1 cellular context compared by ENCODE assay signal in genomic region chr2:100004959-100005387, GRCh38.
TF ChIP-seq lines count a peak whose summit lies in the region.

No MANE protein-coding gene starts in this region.

TF ChIP-seq in HEK293, 187 proteins besides CTCF, POLR2A, EP300 and RAD21 (continued from another document and continues in another):
- TF ChIP-seq PRDM6 (tag by site-specific recombination; IDR thresholded peaks at IDR 0.05) (peak; percentile 97), SETDB1 (IDR thresholded peaks at IDR 0.05; ENCODE audit: insufficient read length, low read length) (no peak), ZNF585B (tag by site-specific recombination; IDR thresholded peaks at IDR 0.05) (no peak), ZNF658 (tag by site-specific recombination; IDR thresholded peaks at IDR 0.05) (no peak), ZNF544 (tag by site-specific recombination; IDR thresholded peaks at IDR 0.05) (no peak), ZNF626 (tag by site-specific recombination; IDR thresholded peaks at IDR 0.05) (no peak), ZFHX2 (tag by site-specific recombination; conservative IDR thresholded peaks at IDR 0.05) (no peak), ZNF146 (tag by site-specific recombination; IDR thresholded peaks at IDR 0.05) (no peak), ZNF514 (tag by site-specific recombination; IDR thresholded peaks at IDR 0.05) (no peak), ZNF302 (tag by site-specific recombination; IDR thresholded peaks at IDR 0.05; ENCODE audit: low read depth) (no peak), ZXDB (tag by site-specific recombination; IDR thresholded peaks at IDR 0.05) (peak; percentile 86), KLF7 (tag by site-specific recombination; IDR thresholded peaks at IDR 0.05; ENCODE audit: borderline replicate concordance) (peak; percentile 24; the same call in 1 of the 2 replicates), KLF8 (tag by site-specific recombination; IDR thresholded peaks at IDR 0.05) (peak; percentile 58; the same call in 1 of the 2 replicates), ZNF510 (tag by site-specific recombination; IDR thresholded peaks at IDR 0.05; ENCODE audit: insufficient replicate concordance) (no peak), SP2 (tag by site-specific recombination; IDR thresholded peaks at IDR 0.05) (no peak), ZNF354C (tag by site-specific recombination; IDR thresholded peaks at IDR 0.05; ENCODE audit: borderline replicate concordance, low read depth) (no peak), ZNF341 (tag by site-specific recombination; IDR thresholded peaks at IDR 0.05; ENCODE audit: low read depth) (no peak; the same call in 1 of the 2 replicates), ZNF239 (tag by site-specific recombination; IDR thresholded peaks at IDR 0.05) (no peak), ZEB2 (tag by site-specific recombination; IDR thresholded peaks at IDR 0.05) (peak; percentile 87), YY2 (tag by site-specific recombination; IDR thresholded peaks at IDR 0.05) (no peak), ZFP41 (tag by site-specific recombination; IDR thresholded peaks at IDR 0.05; ENCODE audit: borderline replicate concordance) (no peak), HOXD13 (CRISPR knock-in tag; IDR thresholded peaks at IDR 0.05; ENCODE audit: borderline replicate concordance) (peak; percentile 60; the same call in 1 of the 2 replicates), ZNF140 (tag by site-specific recombination; IDR thresholded peaks at IDR 0.05) (no peak), ZNF335 (tag by site-specific recombination; conservative IDR thresholded peaks at IDR 0.05) (no peak), ZNF530 (tag by site-specific recombination; IDR thresholded peaks at IDR 0.05; ENCODE audit: low read depth) (no peak), ZBTB21 (tag by site-specific recombination; IDR thresholded peaks at IDR 0.05) (no peak), ZNF48 (tag by site-specific recombination; IDR thresholded peaks at IDR 0.05) (no peak), ZNF423 (tag by site-specific recombination; IDR thresholded peaks at IDR 0.05) (no peak), ZNF449 (tag by site-specific recombination; IDR thresholded peaks at IDR 0.05) (no peak), ZNF560 (tag by site-specific recombination; IDR thresholded peaks at IDR 0.05; ENCODE audit: borderline replicate concordance) (no peak), ZNF426 (tag by site-specific recombination; IDR thresholded peaks at IDR 0.05) (no peak; the same call in 1 of the 2 replicates), PRDM1 (tag by site-specific recombination; IDR thresholded peaks at IDR 0.05) (0 out of 2 replicates have a peak, but pooled peaks have one; percentile 50), ZNF558 (tag by site-specific recombination; IDR thresholded peaks at IDR 0.05) (no peak), ZNF2 (tag by site-specific recombination; IDR thresholded peaks at IDR 0.05) (no peak), OSR2 (tag by site-specific recombination; IDR thresholded peaks at IDR 0.05) (peak; percentile 89), ZNF221 (tag by site-specific recombination; IDR thresholded peaks at IDR 0.05; ENCODE audit: borderline replicate concordance) (no peak), ZNF248 (tag by site-specific recombination; IDR thresholded peaks at IDR 0.05) (no peak), ZNF391 (tag by site-specific recombination; IDR thresholded peaks at IDR 0.05; ENCODE audit: borderline replicate concordance, low read depth) (no peak), ZNF792 (tag by site-specific recombination; IDR thresholded peaks at IDR 0.05) (no peak), SP3 (tag by site-specific recombination; IDR thresholded peaks at IDR 0.05) (no peak)
- TF ChIP-seq, protein P1, sequence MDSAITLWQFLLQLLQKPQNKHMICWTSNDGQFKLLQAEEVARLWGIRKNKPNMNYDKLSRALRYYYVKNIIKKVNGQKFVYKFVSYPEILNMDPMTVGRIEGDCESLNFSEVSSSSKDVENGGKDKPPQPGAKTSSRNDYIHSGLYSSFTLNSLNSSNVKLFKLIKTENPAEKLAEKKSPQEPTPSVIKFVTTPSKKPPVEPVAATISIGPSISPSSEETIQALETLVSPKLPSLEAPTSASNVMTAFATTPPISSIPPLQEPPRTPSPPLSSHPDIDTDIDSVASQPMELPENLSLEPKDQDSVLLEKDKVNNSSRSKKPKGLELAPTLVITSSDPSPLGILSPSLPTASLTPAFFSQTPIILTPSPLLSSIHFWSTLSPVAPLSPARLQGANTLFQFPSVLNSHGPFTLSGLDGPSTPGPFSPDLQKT (IDR thresholded peaks at IDR 0.05; ENCODE audit: borderline replicate concordance, low read depth, low read length): no peak
- TF ChIP-seq, protein P2, sequence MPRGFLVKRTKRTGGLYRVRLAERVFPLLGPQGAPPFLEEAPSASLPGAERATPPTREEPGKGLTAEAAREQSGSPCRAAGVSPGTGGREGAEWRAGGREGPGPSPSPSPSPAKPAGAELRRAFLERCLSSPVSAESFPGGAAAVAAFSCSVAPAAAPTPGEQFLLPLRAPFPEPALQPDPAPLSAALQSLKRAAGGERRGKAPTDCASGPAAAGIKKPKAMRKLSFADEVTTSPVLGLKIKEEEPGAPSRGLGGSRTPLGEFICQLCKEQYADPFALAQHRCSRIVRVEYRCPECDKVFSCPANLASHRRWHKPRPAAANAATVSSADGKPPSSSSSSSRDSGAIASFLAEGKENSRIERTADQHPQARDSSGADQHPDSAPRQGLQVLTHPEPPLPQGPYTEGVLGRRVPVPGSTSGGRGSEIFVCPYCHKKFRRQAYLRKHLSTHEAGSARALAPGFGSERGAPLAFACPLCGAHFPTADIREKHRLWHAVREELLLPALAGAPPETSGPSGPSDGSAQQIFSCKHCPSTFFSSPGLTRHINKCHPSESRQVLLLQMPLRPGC (tag by site-specific recombination; IDR thresholded peaks at IDR 0.05): no peak
- TF ChIP-seq, protein P3, sequence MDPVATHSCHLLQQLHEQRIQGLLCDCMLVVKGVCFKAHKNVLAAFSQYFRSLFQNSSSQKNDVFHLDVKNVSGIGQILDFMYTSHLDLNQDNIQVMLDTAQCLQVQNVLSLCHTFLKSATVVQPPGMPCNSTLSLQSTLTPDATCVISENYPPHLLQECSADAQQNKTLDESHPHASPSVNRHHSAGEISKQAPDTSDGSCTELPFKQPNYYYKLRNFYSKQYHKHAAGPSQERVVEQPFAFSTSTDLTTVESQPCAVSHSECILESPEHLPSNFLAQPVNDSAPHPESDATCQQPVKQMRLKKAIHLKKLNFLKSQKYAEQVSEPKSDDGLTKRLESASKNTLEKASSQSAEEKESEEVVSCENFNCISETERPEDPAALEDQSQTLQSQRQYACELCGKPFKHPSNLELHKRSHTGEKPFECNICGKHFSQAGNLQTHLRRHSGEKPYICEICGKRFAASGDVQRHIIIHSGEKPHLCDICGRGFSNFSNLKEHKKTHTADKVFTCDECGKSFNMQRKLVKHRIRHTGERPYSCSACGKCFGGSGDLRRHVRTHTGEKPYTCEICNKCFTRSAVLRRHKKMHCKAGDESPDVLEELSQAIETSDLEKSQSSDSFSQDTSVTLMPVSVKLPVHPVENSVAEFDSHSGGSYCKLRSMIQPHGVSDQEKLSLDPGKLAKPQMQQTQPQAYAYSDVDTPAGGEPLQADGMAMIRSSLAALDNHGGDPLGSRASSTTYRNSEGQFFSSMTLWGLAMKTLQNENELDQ (tag by site-specific recombination; IDR thresholded peaks at IDR 0.05; ENCODE audit: low read depth): peak; percentile 60; the same call in 1 of the 2 replicates
- TF ChIP-seq, protein P4, sequence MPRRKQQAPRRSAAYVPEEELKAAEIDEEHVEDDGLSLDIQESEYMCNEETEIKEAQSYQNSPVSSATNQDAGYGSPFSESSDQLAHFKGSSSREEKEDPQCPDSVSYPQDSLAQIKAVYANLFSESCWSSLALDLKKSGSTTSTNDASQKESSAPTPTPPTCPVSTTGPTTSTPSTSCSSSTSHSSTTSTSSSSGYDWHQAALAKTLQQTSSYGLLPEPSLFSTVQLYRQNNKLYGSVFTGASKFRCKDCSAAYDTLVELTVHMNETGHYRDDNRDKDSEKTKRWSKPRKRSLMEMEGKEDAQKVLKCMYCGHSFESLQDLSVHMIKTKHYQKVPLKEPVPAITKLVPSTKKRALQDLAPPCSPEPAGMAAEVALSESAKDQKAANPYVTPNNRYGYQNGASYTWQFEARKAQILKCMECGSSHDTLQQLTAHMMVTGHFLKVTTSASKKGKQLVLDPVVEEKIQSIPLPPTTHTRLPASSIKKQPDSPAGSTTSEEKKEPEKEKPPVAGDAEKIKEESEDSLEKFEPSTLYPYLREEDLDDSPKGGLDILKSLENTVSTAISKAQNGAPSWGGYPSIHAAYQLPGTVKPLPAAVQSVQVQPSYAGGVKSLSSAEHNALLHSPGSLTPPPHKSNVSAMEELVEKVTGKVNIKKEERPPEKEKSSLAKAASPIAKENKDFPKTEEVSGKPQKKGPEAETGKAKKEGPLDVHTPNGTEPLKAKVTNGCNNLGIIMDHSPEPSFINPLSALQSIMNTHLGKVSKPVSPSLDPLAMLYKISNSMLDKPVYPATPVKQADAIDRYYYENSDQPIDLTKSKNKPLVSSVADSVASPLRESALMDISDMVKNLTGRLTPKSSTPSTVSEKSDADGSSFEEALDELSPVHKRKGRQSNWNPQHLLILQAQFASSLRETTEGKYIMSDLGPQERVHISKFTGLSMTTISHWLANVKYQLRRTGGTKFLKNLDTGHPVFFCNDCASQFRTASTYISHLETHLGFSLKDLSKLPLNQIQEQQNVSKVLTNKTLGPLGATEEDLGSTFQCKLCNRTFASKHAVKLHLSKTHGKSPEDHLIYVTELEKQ (tag by site-specific recombination; IDR thresholded peaks at IDR 0.05; ENCODE audit: borderline replicate concordance): no peak
- TF ChIP-seq, protein P5, sequence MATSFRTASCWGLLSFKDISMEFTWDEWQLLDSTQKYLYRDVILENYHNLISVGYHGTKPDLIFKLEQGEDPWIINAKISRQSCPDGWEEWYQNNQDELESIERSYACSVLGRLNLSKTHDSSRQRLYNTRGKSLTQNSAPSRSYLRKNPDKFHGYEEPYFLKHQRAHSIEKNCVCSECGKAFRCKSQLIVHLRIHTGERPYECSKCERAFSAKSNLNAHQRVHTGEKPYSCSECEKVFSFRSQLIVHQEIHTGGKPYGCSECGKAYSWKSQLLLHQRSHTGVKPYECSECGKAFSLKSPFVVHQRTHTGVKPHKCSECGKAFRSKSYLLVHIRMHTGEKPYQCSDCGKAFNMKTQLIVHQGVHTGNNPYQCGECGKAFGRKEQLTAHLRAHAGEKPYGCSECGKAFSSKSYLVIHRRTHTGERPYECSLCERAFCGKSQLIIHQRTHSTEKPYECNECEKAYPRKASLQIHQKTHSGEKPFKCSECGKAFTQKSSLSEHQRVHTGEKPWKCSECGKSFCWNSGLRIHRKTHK (tag by site-specific recombination; IDR thresholded peaks at IDR 0.05): no peak
- TF ChIP-seq, protein P6, sequence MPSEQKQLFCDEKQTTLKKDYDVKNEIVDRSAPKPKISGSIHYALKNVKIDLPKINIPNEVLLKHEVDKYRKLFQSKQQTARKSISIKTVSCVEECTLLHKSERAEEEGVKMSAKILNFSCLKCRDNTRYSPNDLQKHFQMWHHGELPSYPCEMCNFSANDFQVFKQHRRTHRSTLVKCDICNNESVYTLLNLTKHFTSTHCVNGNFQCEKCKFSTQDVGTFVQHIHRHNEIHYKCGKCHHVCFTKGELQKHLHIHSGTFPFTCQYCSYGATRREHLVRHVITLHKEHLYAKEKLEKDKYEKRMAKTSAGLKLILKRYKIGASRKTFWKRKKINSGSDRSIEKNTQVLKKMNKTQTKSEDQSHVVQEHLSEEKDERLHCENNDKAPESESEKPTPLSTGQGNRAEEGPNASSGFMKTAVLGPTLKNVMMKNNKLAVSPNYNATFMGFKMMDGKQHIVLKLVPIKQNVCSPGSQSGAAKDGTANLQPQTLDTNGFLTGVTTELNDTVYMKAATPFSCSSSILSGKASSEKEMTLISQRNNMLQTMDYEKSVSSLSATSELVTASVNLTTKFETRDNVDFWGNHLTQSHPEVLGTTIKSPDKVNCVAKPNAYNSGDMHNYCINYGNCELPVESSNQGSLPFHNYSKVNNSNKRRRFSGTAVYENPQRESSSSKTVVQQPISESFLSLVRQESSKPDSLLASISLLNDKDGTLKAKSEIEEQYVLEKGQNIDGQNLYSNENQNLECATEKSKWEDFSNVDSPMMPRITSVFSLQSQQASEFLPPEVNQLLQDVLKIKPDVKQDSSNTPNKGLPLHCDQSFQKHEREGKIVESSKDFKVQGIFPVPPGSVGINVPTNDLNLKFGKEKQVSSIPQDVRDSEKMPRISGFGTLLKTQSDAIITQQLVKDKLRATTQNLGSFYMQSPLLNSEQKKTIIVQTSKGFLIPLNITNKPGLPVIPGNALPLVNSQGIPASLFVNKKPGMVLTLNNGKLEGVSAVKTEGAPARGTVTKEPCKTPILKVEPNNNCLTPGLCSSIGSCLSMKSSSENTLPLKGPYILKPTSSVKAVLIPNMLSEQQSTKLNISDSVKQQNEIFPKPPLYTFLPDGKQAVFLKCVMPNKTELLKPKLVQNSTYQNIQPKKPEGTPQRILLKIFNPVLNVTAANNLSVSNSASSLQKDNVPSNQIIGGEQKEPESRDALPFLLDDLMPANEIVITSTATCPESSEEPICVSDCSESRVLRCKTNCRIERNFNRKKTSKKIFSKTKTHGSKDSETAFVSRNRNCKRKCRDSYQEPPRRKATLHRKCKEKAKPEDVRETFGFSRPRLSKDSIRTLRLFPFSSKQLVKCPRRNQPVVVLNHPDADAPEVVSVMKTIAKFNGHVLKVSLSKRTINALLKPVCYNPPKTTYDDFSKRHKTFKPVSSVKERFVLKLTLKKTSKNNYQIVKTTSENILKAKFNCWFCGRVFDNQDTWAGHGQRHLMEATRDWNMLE (tag by site-specific recombination; conservative IDR thresholded peaks at IDR 0.05; ENCODE audit: low read depth): no peak
